Comparison of ENCODE assay signal across 9 cellular contexts in the genomic region with DNA sequence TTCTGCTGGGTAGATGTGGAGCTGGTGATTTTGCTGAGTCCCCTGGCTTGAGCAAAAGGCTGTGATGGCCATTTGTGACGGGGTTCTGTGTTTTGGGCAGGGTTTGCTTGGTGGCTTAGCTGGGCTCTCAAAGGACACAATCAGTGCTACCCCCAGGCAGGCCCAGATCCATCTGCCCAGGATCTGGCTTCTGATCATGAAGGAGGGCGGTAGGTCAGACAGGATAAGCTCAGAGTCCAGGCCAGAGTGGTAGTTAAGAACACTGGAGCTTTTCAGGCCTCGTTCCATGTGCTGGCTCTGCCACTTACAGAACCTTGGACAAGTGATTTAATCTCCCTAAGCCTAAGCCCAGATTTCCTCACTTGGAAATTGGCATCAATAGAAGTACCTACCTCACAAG. TPM values are rescaled to one million over a fixed set of nuclear protein-coding genes. Genes with fewer than 3 reads are reported as not detected.
A peak's percentile ranks its signal among the peaks of the same experiment; 100 is the strongest.
DNase-seq lines count a peak whose midpoint lies in the region; ATAC-seq and TF ChIP-seq lines count a peak whose summit lies in the region.
"Had no signal": no experiment of that assay in that cellular context is flagged by ENCODE, and none has a peak within 500 bp of the region (broad histone marks: within the 10 kb centered on the region; RNA-seq: fewer than 3 reads in every experiment).

No MANE protein-coding gene starts in this region.

- no peaks in the 10 kb centered on the region for H3K36me3 ChIP-seq in iPS-20b (ENCODE audit: insufficient read depth, low read depth, low read length)

- intact Hi-C loops in activated T-helper 1 cell treated with anti-CD3 and anti-CD28 coated beads, Interleukin-12 subunit alpha, Interleukin-12 subunit beta, Interleukin-2, Interleukin-4 antibody, amounts not matched to agents 30 ng/mL and 10 ng/mL and 1 ng/mL, durations not matched to agents 14 hours and 24 hours and 36 hours (cut with micrococcal nuclease) = no loop called here

- no peaks in the 10 kb centered on the region for H3K9me3 ChIP-seq in iPS-20b (ENCODE audit: insufficient read depth, low read depth, low read length)

- no peaks in the 10 kb centered on the region for H3K9me3 Mint-ChIP-seq in activated T-helper 1 cell treated with anti-CD3 and anti-CD28 coated beads, Interleukin-12 subunit alpha, Interleukin-12 subunit beta, Interleukin-2, Interleukin-4 antibody, amounts not matched to agents 30 ng/mL and 10 ng/mL and 1 ng/mL, durations not matched to agents 14 hours and 24 hours and 36 hours
- H3K9me3 Mint-ChIP-seq in stimulated activated memory B cell treated with anti-CD40 and anti-IgM and Interleukin-4, amounts not matched to agents 10 μg/mL and 1 μg/mL and 100 μg/mL, for 72 hours = no peaks in the 10 kb centered on the region

- H3K27ac Mint-ChIP-seq in activated T-helper 1 cell treated with anti-CD3 and anti-CD28 coated beads, Interleukin-12 subunit alpha, Interleukin-12 subunit beta, Interleukin-2, Interleukin-4 antibody, amounts not matched to agents 30 ng/mL and 10 ng/mL and 1 ng/mL, durations not matched to agents 14 hours and 24 hours and 36 hours = peak overlapping the region; percentile 18
- peak overlapping the region; percentile 10 for H3K27ac Mint-ChIP-seq in stimulated activated memory B cell treated with anti-CD40 and anti-IgM and Interleukin-4, amounts not matched to agents 10 μg/mL and 1 μg/mL and 100 μg/mL, for 72 hours

- peaks cover 10% of the 10 kb centered on the region for H3K27me3 Mint-ChIP-seq in activated T-helper 1 cell treated with anti-CD3 and anti-CD28 coated beads, Interleukin-12 subunit alpha, Interleukin-12 subunit beta, Interleukin-2, Interleukin-4 antibody, amounts not matched to agents 30 ng/mL and 10 ng/mL and 1 ng/mL, durations not matched to agents 14 hours and 24 hours and 36 hours (ENCODE audit: insufficient read depth)
- H3K27me3 Mint-ChIP-seq in stimulated activated memory B cell treated with anti-CD40 and anti-IgM and Interleukin-4, amounts not matched to agents 10 μg/mL and 1 μg/mL and 100 μg/mL, for 72 hours = no peaks in the 10 kb centered on the region

- H3K27ac ChIP-seq in HL-60 (replicated peaks) (peak overlapping the region; percentile 87), iPS-20b (ENCODE audit: low read length) (no peak overlapping the region)

- peaks cover 53% of the 10 kb centered on the region for H3K4me1 Mint-ChIP-seq in activated T-helper 1 cell treated with anti-CD3 and anti-CD28 coated beads, Interleukin-12 subunit alpha, Interleukin-12 subunit beta, Interleukin-2, Interleukin-4 antibody, amounts not matched to agents 30 ng/mL and 10 ng/mL and 1 ng/mL, durations not matched to agents 14 hours and 24 hours and 36 hours (ENCODE audit: low read depth)
- peaks cover 6% of the 10 kb centered on the region for H3K4me1 Mint-ChIP-seq in stimulated activated memory B cell treated with anti-CD40 and anti-IgM and Interleukin-4, amounts not matched to agents 10 μg/mL and 1 μg/mL and 100 μg/mL, for 72 hours

- H3K4me1 ChIP-seq in iPS-20b (ENCODE audit: insufficient read depth, low read length) = peaks cover 19% of the 10 kb centered on the region

- H3K4me3 Mint-ChIP-seq in activated T-helper 1 cell treated with anti-CD3 and anti-CD28 coated beads, Interleukin-12 subunit alpha, Interleukin-12 subunit beta, Interleukin-2, Interleukin-4 antibody, amounts not matched to agents 30 ng/mL and 10 ng/mL and 1 ng/mL, durations not matched to agents 14 hours and 24 hours and 36 hours = no peak overlapping the region
- H3K4me3 Mint-ChIP-seq in stimulated activated memory B cell treated with anti-CD40 and anti-IgM and Interleukin-4, amounts not matched to agents 10 μg/mL and 1 μg/mL and 100 μg/mL, for 72 hours = no peak overlapping the region

- TF ChIP-seq POLR2A in erythroblast (IDR thresholded peaks at IDR 0.05; ENCODE audit: low read length) = no peak

- no peak for ATAC-seq in stimulated activated memory B cell treated with anti-CD40 and anti-IgM and Interleukin-4, amounts not matched to agents 10 μg/mL and 1 μg/mL and 100 μg/mL, for 72 hours

- no peak for DNase-seq in HL-60 (ENCODE audit: low read depth in 1 of 2, low spot score in 1 of 2)
- no peak for DNase-seq in activated T-helper 1 cell treated with anti-CD3 and anti-CD28 coated beads, Interleukin-12 subunit alpha, Interleukin-12 subunit beta, Interleukin-2, Interleukin-4 antibody, amounts not matched to agents 30 ng/mL and 10 ng/mL and 1 ng/mL, durations not matched to agents 14 hours and 24 hours and 36 hours (ENCODE audit: low spot score)
- no peak for DNase-seq in cerebellar nuclear complex (lab: John Stamatoyannopoulos, UW)
- no peak for DNase-seq in RPMI8226
- DNase-seq in erythroblast (lab: John Stamatoyannopoulos, UW) = no peak
- DNase-seq: amniotic stem cell, NCI-H2081 treated with DMSO at 0.1 percent for 48 hours had no signal

- no peaks in the 10 kb centered on the region for H3K27me3 ChIP-seq in HL-60 (ENCODE audit: insufficient read depth, poor library complexity, severe bottlenecking)
- no peaks in the 10 kb centered on the region for H3K27me3 ChIP-seq in iPS-20b (ENCODE audit: insufficient read depth, low read length)

- TF ChIP-seq CTCF in HL-60 (IDR thresholded peaks at IDR 0.05; ENCODE audit: insufficient read depth, low read length) = no peak

- no peak overlapping the region for H3K4me3 ChIP-seq in HL-60 (replicated peaks; ENCODE audit: insufficient read depth, low read length)
- H3K4me3 ChIP-seq in iPS-20b (ENCODE audit: low read length) = no peak overlapping the region

- H3K36me3 Mint-ChIP-seq in activated T-helper 1 cell treated with anti-CD3 and anti-CD28 coated beads, Interleukin-12 subunit alpha, Interleukin-12 subunit beta, Interleukin-2, Interleukin-4 antibody, amounts not matched to agents 30 ng/mL and 10 ng/mL and 1 ng/mL, durations not matched to agents 14 hours and 24 hours and 36 hours (ENCODE audit: low read depth) = peaks cover 7% of the 10 kb centered on the region
- H3K36me3 Mint-ChIP-seq in stimulated activated memory B cell treated with anti-CD40 and anti-IgM and Interleukin-4, amounts not matched to agents 10 μg/mL and 1 μg/mL and 100 μg/mL, for 72 hours = no peaks in the 10 kb centered on the region

- peak overlapping the region; percentile 19; the same call in 1 of the 2 replicates for H3K9ac ChIP-seq in iPS-20b (ENCODE audit: low read depth, low read length)

RNA-seq across cellular contexts. Expression of a gene that starts 36.2 kb away (rescaled TPM):
- total RNA-seq in activated T-helper 1 cell treated with anti-CD3 and anti-CD28 coated beads, Interleukin-12 subunit alpha, Interleukin-12 subunit beta, Interleukin-2, Interleukin-4 antibody, amounts not matched to agents 30 ng/mL and 10 ng/mL and 1 ng/mL, durations not matched to agents 14 hours and 24 hours and 36 hours = 17.9 and 18.3 TPM in 2 replicates
